Comparison of ENCODE assay signal across 1 cellular context in the genomic region with DNA sequence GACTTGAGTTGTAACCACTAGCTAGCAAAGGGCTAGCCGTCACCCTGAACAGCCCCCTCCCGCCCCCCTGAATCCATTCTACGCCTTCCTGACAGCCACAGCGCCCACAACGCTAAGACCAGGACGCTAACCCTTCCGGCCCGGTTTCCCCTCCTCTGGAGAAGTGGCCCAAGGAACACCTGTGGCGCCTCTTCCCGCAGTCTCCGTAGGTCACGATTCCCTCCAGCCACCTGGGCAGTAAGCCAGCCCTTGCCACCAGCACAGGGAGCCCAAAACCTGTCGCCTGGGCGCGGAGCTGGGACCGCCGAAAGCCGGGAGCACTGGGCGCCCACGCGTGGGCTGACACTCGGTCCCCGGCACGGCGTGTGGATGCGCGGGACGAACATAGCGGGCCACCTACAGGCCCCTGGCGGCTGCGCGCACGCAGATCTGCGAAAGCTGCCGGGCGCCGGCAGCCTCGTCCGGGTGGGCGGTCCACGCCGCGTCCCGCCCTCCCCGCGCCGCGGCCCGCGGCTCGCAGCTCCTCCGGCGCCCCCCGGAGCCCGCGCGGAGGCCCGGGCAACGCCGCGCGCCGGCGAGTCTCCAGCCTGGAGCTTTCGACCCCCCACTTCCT.
A peak's percentile ranks its signal among the peaks of the same experiment; 100 is the strongest.
TF ChIP-seq lines count a peak whose summit lies in the region.

No MANE protein-coding gene starts in this region.

TF ChIP-seq in K562, 482 proteins besides CTCF, POLR2A, EP300 and RAD21 (continued from another document and continues in another):
- TF ChIP-seq, protein P1, sequence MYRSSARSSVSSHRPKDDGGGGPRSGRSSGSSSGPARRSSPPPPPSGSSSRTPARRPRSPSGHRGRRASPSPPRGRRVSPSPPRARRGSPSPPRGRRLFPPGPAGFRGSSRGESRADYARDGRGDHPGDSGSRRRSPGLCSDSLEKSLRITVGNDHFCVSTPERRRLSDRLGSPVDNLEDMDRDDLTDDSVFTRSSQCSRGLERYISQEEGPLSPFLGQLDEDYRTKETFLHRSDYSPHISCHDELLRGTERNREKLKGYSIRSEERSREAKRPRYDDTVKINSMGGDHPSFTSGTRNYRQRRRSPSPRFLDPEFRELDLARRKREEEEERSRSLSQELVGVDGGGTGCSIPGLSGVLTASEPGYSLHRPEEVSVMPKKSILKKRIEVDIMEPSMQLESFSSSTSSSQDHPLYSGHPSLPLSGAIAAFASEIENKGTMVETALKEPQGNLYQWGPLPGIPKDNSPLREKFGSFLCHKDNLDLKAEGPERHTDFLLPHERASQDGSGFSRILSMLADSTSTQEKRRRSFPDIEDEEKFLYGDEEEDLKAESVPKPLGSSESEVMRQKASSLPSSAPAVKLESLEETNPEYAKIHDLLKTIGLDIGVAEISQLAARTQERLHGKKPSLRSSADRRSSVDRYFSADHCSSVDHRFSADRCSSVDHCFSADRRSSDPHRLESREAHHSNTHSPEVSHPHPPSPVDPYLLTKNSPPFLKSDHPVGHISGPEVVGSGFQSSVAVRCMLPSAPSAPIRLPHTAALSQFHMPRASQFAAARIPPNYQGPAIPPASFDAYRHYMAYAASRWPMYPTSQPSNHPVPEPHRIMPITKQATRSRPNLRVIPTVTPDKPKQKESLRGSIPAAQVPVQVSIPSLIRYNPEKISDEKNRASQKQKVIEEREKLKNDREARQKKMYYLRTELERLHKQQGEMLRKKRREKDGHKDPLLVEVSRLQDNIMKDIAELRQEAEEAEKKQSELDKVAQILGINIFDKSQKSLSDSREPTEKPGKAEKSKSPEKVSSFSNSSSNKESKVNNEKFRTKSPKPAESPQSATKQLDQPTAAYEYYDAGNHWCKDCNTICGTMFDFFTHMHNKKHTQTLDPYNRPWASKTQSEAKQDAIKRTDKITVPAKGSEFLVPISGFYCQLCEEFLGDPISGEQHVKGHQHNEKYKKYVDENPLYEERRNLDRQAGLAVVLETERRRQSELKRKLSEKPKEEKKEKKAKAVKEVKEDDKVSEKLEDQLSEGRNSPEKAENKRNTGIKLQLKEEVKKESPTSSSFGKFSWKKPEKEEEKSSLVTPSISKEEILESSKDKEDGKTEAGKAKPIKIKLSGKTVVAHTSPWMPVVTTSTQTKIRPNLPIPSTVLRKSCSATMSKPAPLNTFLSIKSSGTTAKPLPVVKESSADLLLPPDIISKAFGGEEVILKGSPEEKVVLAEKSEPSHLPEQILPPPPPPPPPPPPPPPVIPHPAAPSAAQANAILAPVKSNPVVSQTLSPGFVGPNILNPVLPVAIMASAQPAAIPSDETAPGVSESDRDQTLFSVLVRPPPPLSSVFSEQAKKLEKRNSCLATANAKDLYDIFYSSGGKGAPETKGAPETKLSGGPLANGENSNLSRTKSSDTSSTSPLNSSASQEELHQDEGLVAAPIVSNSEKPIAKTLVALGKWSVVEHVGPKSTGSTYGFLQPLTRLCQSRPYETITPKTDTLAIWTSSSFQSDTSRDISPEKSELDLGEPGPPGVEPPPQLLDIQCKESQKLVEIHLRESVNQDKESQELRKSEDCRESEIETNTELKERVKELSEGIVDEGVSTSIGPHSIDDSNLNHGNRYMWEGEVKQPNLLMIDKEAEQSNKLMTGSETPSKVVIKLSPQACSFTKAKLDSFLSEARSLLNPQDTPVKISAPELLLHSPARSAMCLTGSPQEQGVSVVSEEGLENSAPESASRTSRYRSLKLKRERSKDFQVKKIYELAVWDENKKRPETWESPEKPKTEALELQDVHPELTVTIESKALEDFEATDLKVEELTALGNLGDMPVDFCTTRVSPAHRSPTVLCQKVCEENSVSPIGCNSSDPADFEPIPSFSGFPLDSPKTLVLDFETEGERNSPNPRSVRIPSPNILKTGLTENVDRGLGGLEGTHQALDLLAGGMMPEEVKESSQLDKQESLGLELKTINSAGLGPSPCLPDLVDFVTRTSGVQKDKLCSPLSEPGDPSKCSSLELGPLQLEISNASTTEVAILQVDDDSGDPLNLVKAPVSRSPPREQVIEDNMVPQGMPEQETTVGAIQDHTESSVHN (IDR thresholded peaks at IDR 0.05; ENCODE audit: borderline replicate concordance in 1 of 2, low read depth in 1 of 2), result no peak
- TF ChIP-seq NCOR1 (IDR thresholded peaks at IDR 0.05) (no peak), ZNF431 (CRISPR knock-in tag; IDR thresholded peaks at IDR 0.05) (no peak), MAFK (IDR thresholded peaks at IDR 0.05; ENCODE audit: low read length) (no peak), ZNF696 (CRISPR knock-in tag; conservative IDR thresholded peaks at IDR 0.05) (no peak), FIP1L1 (IDR thresholded peaks at IDR 0.05; ENCODE audit: low read depth, low read length, poor library complexity, severe bottlenecking) (no peak), BDP1 (IDR thresholded peaks at IDR 0.05; ENCODE audit: insufficient read depth, insufficient read length) (no peak), ZNF785 (CRISPR knock-in tag; IDR thresholded peaks at IDR 0.05) (no peak), BRD4 (IDR thresholded peaks at IDR 0.05) (no peak), NFE2L1 (tag; IDR thresholded peaks at IDR 0.05; ENCODE audit: borderline replicate concordance, low read depth) (no peak), SRF (CRISPR knock-in tag; IDR thresholded peaks at IDR 0.05) (no peak), PPARD (CRISPR knock-in tag; IDR thresholded peaks at IDR 0.05) (no peak), STAG1 (CRISPR knock-in tag; IDR thresholded peaks at IDR 0.05; ENCODE audit: borderline replicate concordance) (0 out of 2 replicates have a peak, but pooled peaks have one; percentile 29), HNRNPLL (IDR thresholded peaks at IDR 0.05; ENCODE audit: low read depth, low read length, poor library complexity, severe bottlenecking) (peak; percentile 88), SNRNP70 (optimal IDR thresholded peaks at IDR 0.05; ENCODE audit: low read depth, low read length) (no peak), KHSRP (IDR thresholded peaks at IDR 0.05) (no peak), GABPB1 (CRISPR knock-in tag; IDR thresholded peaks at IDR 0.05) (no peak), RBM25 (IDR thresholded peaks at IDR 0.05; ENCODE audit: low read depth, low read length, severe bottlenecking) (no peak), GATA2 (CRISPR knock-in tag; IDR thresholded peaks at IDR 0.05) (no peak), MYC (IDR thresholded peaks at IDR 0.05; ENCODE audit: low read depth, low read length) (peak; percentile 47; the same call in 1 of the 2 replicates), MYC (CRISPR knock-in tag; IDR thresholded peaks at IDR 0.05; ENCODE audit: borderline replicate concordance, low read depth) (no peak), ZEB2 (IDR thresholded peaks at IDR 0.05) (0 out of 2 replicates have a peak, but pooled peaks have one; percentile 15), ZNF12 (CRISPR knock-in tag; IDR thresholded peaks at IDR 0.05) (no peak), SRSF7 (optimal IDR thresholded peaks at IDR 0.05; ENCODE audit: low read depth, low read length) (no peak), FOXJ2 (tag; IDR thresholded peaks at IDR 0.05) (no peak), CEBPB (tag; IDR thresholded peaks at IDR 0.05) (no peak), POLR2B (IDR thresholded peaks at IDR 0.05; ENCODE audit: low read depth, partially characterized antibody) (no peak), ZBTB1 (CRISPR knock-in tag; IDR thresholded peaks at IDR 0.05; ENCODE audit: borderline replicate concordance, low read depth) (no peak), KLF10 (CRISPR knock-in tag; IDR thresholded peaks at IDR 0.05) (no peak)
- TF ChIP-seq, protein P2, sequence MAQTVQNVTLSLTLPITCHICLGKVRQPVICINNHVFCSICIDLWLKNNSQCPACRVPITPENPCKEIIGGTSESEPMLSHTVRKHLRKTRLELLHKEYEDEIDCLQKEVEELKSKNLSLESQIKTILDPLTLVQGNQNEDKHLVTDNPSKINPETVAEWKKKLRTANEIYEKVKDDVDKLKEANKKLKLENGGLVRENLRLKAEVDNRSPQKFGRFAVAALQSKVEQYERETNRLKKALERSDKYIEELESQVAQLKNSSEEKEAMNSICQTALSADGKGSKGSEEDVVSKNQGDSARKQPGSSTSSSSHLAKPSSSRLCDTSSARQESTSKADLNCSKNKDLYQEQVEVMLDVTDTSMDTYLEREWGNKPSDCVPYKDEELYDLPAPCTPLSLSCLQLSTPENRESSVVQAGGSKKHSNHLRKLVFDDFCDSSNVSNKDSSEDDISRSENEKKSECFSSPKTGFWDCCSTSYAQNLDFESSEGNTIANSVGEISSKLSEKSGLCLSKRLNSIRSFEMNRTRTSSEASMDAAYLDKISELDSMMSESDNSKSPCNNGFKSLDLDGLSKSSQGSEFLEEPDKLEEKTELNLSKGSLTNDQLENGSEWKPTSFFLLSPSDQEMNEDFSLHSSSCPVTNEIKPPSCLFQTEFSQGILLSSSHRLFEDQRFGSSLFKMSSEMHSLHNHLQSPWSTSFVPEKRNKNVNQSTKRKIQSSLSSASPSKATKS (CRISPR knock-in tag; IDR thresholded peaks at IDR 0.05), result no peak
- TF ChIP-seq, protein P3, sequence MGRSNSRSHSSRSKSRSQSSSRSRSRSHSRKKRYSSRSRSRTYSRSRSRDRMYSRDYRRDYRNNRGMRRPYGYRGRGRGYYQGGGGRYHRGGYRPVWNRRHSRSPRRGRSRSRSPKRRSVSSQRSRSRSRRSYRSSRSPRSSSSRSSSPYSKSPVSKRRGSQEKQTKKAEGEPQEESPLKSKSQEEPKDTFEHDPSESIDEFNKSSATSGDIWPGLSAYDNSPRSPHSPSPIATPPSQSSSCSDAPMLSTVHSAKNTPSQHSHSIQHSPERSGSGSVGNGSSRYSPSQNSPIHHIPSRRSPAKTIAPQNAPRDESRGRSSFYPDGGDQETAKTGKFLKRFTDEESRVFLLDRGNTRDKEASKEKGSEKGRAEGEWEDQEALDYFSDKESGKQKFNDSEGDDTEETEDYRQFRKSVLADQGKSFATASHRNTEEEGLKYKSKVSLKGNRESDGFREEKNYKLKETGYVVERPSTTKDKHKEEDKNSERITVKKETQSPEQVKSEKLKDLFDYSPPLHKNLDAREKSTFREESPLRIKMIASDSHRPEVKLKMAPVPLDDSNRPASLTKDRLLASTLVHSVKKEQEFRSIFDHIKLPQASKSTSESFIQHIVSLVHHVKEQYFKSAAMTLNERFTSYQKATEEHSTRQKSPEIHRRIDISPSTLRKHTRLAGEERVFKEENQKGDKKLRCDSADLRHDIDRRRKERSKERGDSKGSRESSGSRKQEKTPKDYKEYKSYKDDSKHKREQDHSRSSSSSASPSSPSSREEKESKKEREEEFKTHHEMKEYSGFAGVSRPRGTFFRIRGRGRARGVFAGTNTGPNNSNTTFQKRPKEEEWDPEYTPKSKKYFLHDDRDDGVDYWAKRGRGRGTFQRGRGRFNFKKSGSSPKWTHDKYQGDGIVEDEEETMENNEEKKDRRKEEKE (IDR thresholded peaks at IDR 0.05; ENCODE audit: borderline replicate concordance in 1 of 2, control insufficient read depth in 1 of 2, low read depth in 2 of 2, low read length in 1 of 2), result no peak
- TF ChIP-seq, protein P4, sequence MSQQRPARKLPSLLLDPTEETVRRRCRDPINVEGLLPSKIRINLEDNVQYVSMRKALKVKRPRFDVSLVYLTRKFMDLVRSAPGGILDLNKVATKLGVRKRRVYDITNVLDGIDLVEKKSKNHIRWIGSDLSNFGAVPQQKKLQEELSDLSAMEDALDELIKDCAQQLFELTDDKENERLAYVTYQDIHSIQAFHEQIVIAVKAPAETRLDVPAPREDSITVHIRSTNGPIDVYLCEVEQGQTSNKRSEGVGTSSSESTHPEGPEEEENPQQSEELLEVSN (IDR thresholded peaks at IDR 0.05; ENCODE audit: borderline replicate concordance in 1 of 2, extremely low read depth in 1 of 2, insufficient read depth in 1 of 2, insufficient read length in 1 of 2, low read depth in 1 of 2, low read length in 1 of 2, poor library complexity in 1 of 2, severe bottlenecking in 1 of 2), result peak; percentile 68 to 87
- TF ChIP-seq, protein P5, sequence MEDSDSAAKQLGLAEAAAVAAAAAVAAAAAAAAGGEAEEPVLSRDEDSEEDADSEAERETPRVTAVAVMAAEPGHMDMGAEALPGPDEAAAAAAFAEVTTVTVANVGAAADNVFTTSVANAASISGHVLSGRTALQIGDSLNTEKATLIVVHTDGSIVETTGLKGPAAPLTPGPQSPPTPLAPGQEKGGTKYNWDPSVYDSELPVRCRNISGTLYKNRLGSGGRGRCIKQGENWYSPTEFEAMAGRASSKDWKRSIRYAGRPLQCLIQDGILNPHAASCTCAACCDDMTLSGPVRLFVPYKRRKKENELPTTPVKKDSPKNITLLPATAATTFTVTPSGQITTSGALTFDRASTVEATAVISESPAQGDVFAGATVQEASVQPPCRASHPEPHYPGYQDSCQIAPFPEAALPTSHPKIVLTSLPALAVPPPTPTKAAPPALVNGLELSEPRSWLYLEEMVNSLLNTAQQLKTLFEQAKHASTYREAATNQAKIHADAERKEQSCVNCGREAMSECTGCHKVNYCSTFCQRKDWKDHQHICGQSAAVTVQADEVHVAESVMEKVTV (CRISPR knock-in tag; IDR thresholded peaks at IDR 0.05), result no peak
- TF ChIP-seq, protein P6, sequence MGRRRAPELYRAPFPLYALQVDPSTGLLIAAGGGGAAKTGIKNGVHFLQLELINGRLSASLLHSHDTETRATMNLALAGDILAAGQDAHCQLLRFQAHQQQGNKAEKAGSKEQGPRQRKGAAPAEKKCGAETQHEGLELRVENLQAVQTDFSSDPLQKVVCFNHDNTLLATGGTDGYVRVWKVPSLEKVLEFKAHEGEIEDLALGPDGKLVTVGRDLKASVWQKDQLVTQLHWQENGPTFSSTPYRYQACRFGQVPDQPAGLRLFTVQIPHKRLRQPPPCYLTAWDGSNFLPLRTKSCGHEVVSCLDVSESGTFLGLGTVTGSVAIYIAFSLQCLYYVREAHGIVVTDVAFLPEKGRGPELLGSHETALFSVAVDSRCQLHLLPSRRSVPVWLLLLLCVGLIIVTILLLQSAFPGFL (CRISPR knock-in tag; IDR thresholded peaks at IDR 0.05), result no peak
- TF ChIP-seq, protein P7, sequence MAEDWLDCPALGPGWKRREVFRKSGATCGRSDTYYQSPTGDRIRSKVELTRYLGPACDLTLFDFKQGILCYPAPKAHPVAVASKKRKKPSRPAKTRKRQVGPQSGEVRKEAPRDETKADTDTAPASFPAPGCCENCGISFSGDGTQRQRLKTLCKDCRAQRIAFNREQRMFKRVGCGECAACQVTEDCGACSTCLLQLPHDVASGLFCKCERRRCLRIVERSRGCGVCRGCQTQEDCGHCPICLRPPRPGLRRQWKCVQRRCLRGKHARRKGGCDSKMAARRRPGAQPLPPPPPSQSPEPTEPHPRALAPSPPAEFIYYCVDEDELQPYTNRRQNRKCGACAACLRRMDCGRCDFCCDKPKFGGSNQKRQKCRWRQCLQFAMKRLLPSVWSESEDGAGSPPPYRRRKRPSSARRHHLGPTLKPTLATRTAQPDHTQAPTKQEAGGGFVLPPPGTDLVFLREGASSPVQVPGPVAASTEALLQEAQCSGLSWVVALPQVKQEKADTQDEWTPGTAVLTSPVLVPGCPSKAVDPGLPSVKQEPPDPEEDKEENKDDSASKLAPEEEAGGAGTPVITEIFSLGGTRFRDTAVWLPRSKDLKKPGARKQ (CRISPR knock-in tag; IDR thresholded peaks at IDR 0.05), result no peak
